ENCODE assay signal across 2 cellular contexts in genomic region chr6:52168351-52168750, GRCh38. TPM values are rescaled to one million over a fixed set of nuclear protein-coding genes. Genes with fewer than 3 reads are reported as not detected.
"Had no signal": no experiment of that assay in that cellular context is flagged by ENCODE, and none has a peak within 500 bp of the region (broad histone marks: within the 10 kb centered on the region; RNA-seq: fewer than 3 reads in every experiment).

No MANE protein-coding gene starts in this region.

RNA-seq across cellular contexts. Expression of gene IL17A, which starts 17.8 kb away (rescaled TPM):
- total RNA-seq: G401, GM12878 had no signal
- polyA plus RNA-seq: GM12878 had no signal
